36 cellular contexts compared by ENCODE assay signal in genomic region chr18:34212511-34212910, GRCh38. TPM values are rescaled to one million over a fixed set of nuclear protein-coding genes. Genes with fewer than 3 reads are reported as not detected.
"Had no signal": no experiment of that assay in that cellular context is flagged by ENCODE, and none has a peak within 500 bp of the region (broad histone marks: within the 10 kb centered on the region; RNA-seq: fewer than 3 reads in every experiment).

No MANE protein-coding gene starts in this region.

- ATAC-seq: activated CD4-positive, CD25-positive, alpha-beta regulatory T cell treated with anti-CD3 and anti-CD28 coated beads, Interleukin-2, amount 50 U/mL, for 24 hours; activated CD8-positive, alpha-beta T cell treated with anti-CD3 and anti-CD28 coated beads for 36 hours; activated naive CD8-positive, alpha-beta T cell treated with anti-CD3 and anti-CD28 coated beads, Interleukin-2, amount 50 U/mL, for 24 hours; foreskin keratinocyte; gastrocnemius medialis; heart left ventricle; T-helper 17 cell had no signal

- H3K36me3 Mint-ChIP-seq: activated naive CD4-positive, alpha-beta T cell treated with anti-CD3 and anti-CD28 coated beads, Interleukin-2, amount 50 U/mL, for 24 hours; activated naive CD8-positive, alpha-beta T cell treated with anti-CD3 and anti-CD28 coated beads for 36 hours had no signal

- H3K27ac Mint-ChIP-seq: activated B cell treated with CpG ODN at 0.5 μM for 24 hours; activated CD8-positive, alpha-beta T cell treated with anti-CD3 and anti-CD28 coated beads for 36 hours; activated naive CD4-positive, alpha-beta T cell treated with anti-CD3 and anti-CD28 coated beads for 36 hours; activated naive CD4-positive, alpha-beta T cell treated with anti-CD3 and anti-CD28 coated beads, Interleukin-2, amount 50 U/mL, for 24 hours; activated naive CD8-positive, alpha-beta T cell treated with anti-CD3 and anti-CD28 coated beads for 36 hours; activated naive CD8-positive, alpha-beta T cell treated with anti-CD3 and anti-CD28 coated beads, Interleukin-2, amount 50 U/mL, for 24 hours; activated T-helper 1 cell treated with anti-CD3 and anti-CD28 coated beads, Interleukin-12 subunit alpha, Interleukin-12 subunit beta, Interleukin-2, Interleukin-4 antibody, amounts not matched to agents 30 ng/mL and 10 ng/mL and 1 ng/mL, durations not matched to agents 14 hours and 24 hours and 36 hours; activated T-helper 2 cell treated with anti-CD3 and anti-CD28 coated beads, Interferon-gamma antibody, Interleukin-2, Interleukin-4, amounts not matched to agents 10 μg/mL and 5 μg/mL and 100 μg/mL, durations not matched to agents 14 hours and 24 hours and 36 hours; brain; dendritic cell treated with granulocyte-macrophage colony-stimulating factor and Interleukin-4, amounts not matched to agents 40 ng/mL and 50 ng/mL, for 4 days; endodermal cell; T-helper 17 cell; T-helper 2 cell treated with Interferon-gamma antibody and Interleukin-4, amounts not matched to agents 5 μg/mL and 100 μg/mL, for 36 hours had no signal

- H3K9me3 Mint-ChIP-seq: activated CD8-positive, alpha-beta T cell treated with anti-CD3 and anti-CD28 coated beads for 36 hours; activated naive CD4-positive, alpha-beta T cell treated with anti-CD3 and anti-CD28 coated beads for 36 hours; activated naive CD4-positive, alpha-beta T cell treated with anti-CD3 and anti-CD28 coated beads, Interleukin-2, amount 50 U/mL, for 24 hours; activated T-helper 1 cell treated with anti-CD3 and anti-CD28 coated beads, Interleukin-12 subunit alpha, Interleukin-12 subunit beta, Interleukin-2, Interleukin-4 antibody, amounts not matched to agents 30 ng/mL and 10 ng/mL and 1 ng/mL, durations not matched to agents 14 hours and 24 hours and 36 hours; dendritic cell treated with granulocyte-macrophage colony-stimulating factor and Interleukin-4, amounts not matched to agents 40 ng/mL and 50 ng/mL, for 4 days; endodermal cell had no signal

- H3K27me3 Mint-ChIP-seq: activated B cell treated with CpG ODN at 0.5 μM for 24 hours; activated CD8-positive, alpha-beta T cell treated with anti-CD3 and anti-CD28 coated beads for 36 hours; activated naive CD4-positive, alpha-beta T cell treated with anti-CD3 and anti-CD28 coated beads, Interleukin-2, amount 50 U/mL, for 24 hours; activated naive CD8-positive, alpha-beta T cell treated with anti-CD3 and anti-CD28 coated beads for 36 hours; activated naive CD8-positive, alpha-beta T cell treated with anti-CD3 and anti-CD28 coated beads, Interleukin-2, amount 50 U/mL, for 24 hours; brain; dendritic cell treated with granulocyte-macrophage colony-stimulating factor and Interleukin-4, amounts not matched to agents 40 ng/mL and 50 ng/mL, for 4 days; T-helper 17 cell had no signal

- H3K4me1 Mint-ChIP-seq: activated B cell treated with CpG ODN at 0.5 μM for 24 hours; activated naive CD4-positive, alpha-beta T cell treated with anti-CD3 and anti-CD28 coated beads, Interleukin-2, amount 50 U/mL, for 24 hours; activated naive CD8-positive, alpha-beta T cell treated with anti-CD3 and anti-CD28 coated beads for 36 hours; activated naive CD8-positive, alpha-beta T cell treated with anti-CD3 and anti-CD28 coated beads, Interleukin-2, amount 50 U/mL, for 24 hours; T-helper 17 cell had no signal

- H3K4me3 Mint-ChIP-seq: activated B cell treated with CpG ODN at 0.5 μM for 24 hours; activated CD8-positive, alpha-beta T cell treated with anti-CD3 and anti-CD28 coated beads for 36 hours; activated naive CD4-positive, alpha-beta T cell treated with anti-CD3 and anti-CD28 coated beads for 36 hours; activated naive CD4-positive, alpha-beta T cell treated with anti-CD3 and anti-CD28 coated beads, Interleukin-2, amount 50 U/mL, for 24 hours; activated naive CD8-positive, alpha-beta T cell treated with anti-CD3 and anti-CD28 coated beads for 36 hours; activated naive CD8-positive, alpha-beta T cell treated with anti-CD3 and anti-CD28 coated beads, Interleukin-2, amount 50 U/mL, for 24 hours; activated T-helper 1 cell treated with anti-CD3 and anti-CD28 coated beads, Interleukin-12 subunit alpha, Interleukin-12 subunit beta, Interleukin-2, Interleukin-4 antibody, amounts not matched to agents 30 ng/mL and 10 ng/mL and 1 ng/mL, durations not matched to agents 14 hours and 24 hours and 36 hours; brain; dendritic cell treated with granulocyte-macrophage colony-stimulating factor and Interleukin-4, amounts not matched to agents 40 ng/mL and 50 ng/mL, for 4 days; endodermal cell; T-helper 17 cell; T-helper 2 cell treated with Interferon-gamma antibody and Interleukin-4, amounts not matched to agents 5 μg/mL and 100 μg/mL, for 36 hours had no signal

- DNase-seq: activated B cell treated with CpG ODN at 0.5 μM for 24 hours; activated CD4-positive, alpha-beta T cell treated with anti-CD3 and anti-CD28 coated beads for 48 hours; activated CD4-positive, alpha-beta T cell treated with anti-CD3 and anti-CD28 coated beads, Interleukin-2, amount 50 U/mL, for 1 hour; activated CD4-positive, alpha-beta T cell treated with anti-CD3 and anti-CD28 coated beads, Interleukin-2, amount 50 U/mL, for 48 hours; activated CD8-positive, alpha-beta memory T cell treated with anti-CD3 and anti-CD28 coated beads for 24 hours; activated CD8-positive, alpha-beta T cell treated with anti-CD3 and anti-CD28 coated beads for 36 hours; activated effector memory CD4-positive, alpha-beta T cell treated with anti-CD3 and anti-CD28 coated beads, Interleukin-2, amount 50 U/mL, for 16 hours; activated naive CD4-positive, alpha-beta T cell treated with anti-CD3 and anti-CD28 coated beads for 36 hours; activated naive CD8-positive, alpha-beta T cell treated with anti-CD3 and anti-CD28 coated beads for 36 hours; activated naive CD8-positive, alpha-beta T cell treated with anti-CD3 and anti-CD28 coated beads, Interleukin-2, amount 50 U/mL, for 24 hours; activated T-cell treated with anti-CD3 and anti-CD28 coated beads, Interleukin-2, amount 50 U/mL, for 1 hour; activated T-cell treated with anti-CD3 and anti-CD28 coated beads, Interleukin-2, amount 50 U/mL, for 48 hours; adrenal gland; amygdala; aorta; central memory CD4-positive, alpha-beta T cell; cerebellar nuclear complex; dorsolateral prefrontal cortex; effector memory CD4-positive, alpha-beta T cell; endodermal cell; erythroblast; foreskin keratinocyte; gastrocnemius medialis; glutamatergic neuron; heart left ventricle; T-helper 17 cell; T1000; WERI-Rb-1 had no signal

RNA-seq across cellular contexts. Expression of gene NOL4, which starts 12.2 kb away (rescaled TPM):
- total RNA-seq: activated B cell treated with CpG ODN at 0.5 μM for 24 hours; activated CD8-positive, alpha-beta T cell treated with anti-CD3 and anti-CD28 coated beads for 36 hours; activated naive CD4-positive, alpha-beta T cell treated with anti-CD3 and anti-CD28 coated beads for 36 hours; activated naive CD8-positive, alpha-beta T cell treated with anti-CD3 and anti-CD28 coated beads for 36 hours; activated T-helper 1 cell treated with anti-CD3 and anti-CD28 coated beads, Interleukin-12 subunit alpha, Interleukin-12 subunit beta, Interleukin-2, Interleukin-4 antibody, amounts not matched to agents 30 ng/mL and 10 ng/mL and 1 ng/mL, durations not matched to agents 14 hours and 24 hours and 36 hours; activated T-helper 2 cell treated with anti-CD3 and anti-CD28 coated beads, Interferon-gamma antibody, Interleukin-2, Interleukin-4, amounts not matched to agents 10 μg/mL and 5 μg/mL and 100 μg/mL, durations not matched to agents 14 hours and 24 hours and 36 hours; esophagus muscularis mucosa; foreskin keratinocyte; gastrocnemius medialis; T-helper 17 cell had no signal
